19 cellular contexts compared by ENCODE assay signal in genomic region chr13:112703935-112704633, GRCh38. TPM values are rescaled to one million over a fixed set of nuclear protein-coding genes. Genes with fewer than 3 reads are reported as not detected.
DNase-seq lines count a peak whose midpoint lies in the region; ATAC-seq and TF ChIP-seq lines count a peak whose summit lies in the region.
"Had no signal": no experiment of that assay in that cellular context is flagged by ENCODE, and none has a peak within 500 bp of the region (broad histone marks: within the 10 kb centered on the region; RNA-seq: fewer than 3 reads in every experiment).

No MANE protein-coding gene starts in this region.

- H3K27ac Mint-ChIP-seq in H9: peak overlapping the region; percentile 58 to 80 (median 71); a peak in 5 of 7 replicates
- H3K27ac Mint-ChIP-seq in endodermal cell: peak overlapping the region; percentile 82
- H3K27ac Mint-ChIP-seq: activated CD8-positive, alpha-beta memory T cell treated with anti-CD3 and anti-CD28 coated beads, Interleukin-2, amount 10 ng/mL, durations not matched to agents 7 days and 5 days; CD4-positive, alpha-beta T cell had no signal

- H2BK5ac ChIP-seq in H9 (ENCODE audit: insufficient read length, low read length): no peak overlapping the region

- DNase-seq in H9 (no peak), endodermal cell (peak; percentile 58), osteoblast (ENCODE audit: insufficient read length, low spot score, missing footprints) (peak; percentile 32), C1 segment of cervical spinal cord (lab: John Stamatoyannopoulos, UW) (no peak), NCI-H1417 treated with DMSO at 0.1 percent for 48 hours (lab: John Stamatoyannopoulos, UW) (no peak)
- DNase-seq: activated CD8-positive, alpha-beta memory T cell treated with anti-CD3 and anti-CD28 coated beads, Interleukin-2, amount 10 ng/mL, durations not matched to agents 7 days and 5 days; anterior cingulate cortex; GDM1; GM23248; Kasumi-1; mucosa of descending colon; NCI-H187 treated with DMSO at 0.1 percent for 48 hours; NCI-H82; stomach; T-helper 9 cell had no signal

- H2AK5ac ChIP-seq in H9 (ENCODE audit: insufficient read length, low read length): no peak overlapping the region

- no CpG with 5 or more reads among the region's 21 CpGs for WGBS in H9 (ENCODE audit: extremely low coverage, insufficient read length, low lambda C conversion rate)
- WGBS in endodermal cell (ENCODE audit: insufficient coverage in 1 of 2, insufficient read length in 1 of 2), 2 experiments: 87% methylated on average over 15 to 21 of the region's 21 CpGs

- no peak overlapping the region for H4K8ac ChIP-seq in H9 (replicated peaks; ENCODE audit: insufficient read length, low read depth, low read length)

- no peak overlapping the region for H3K4ac ChIP-seq in H9 (ENCODE audit: low read depth, low read length)

- H3K18ac ChIP-seq in H9 (ENCODE audit: insufficient read length, low read depth, low read length): no peak overlapping the region

- H3K56ac ChIP-seq in H9 (ENCODE audit: insufficient read length, low read depth, low read length): no peak overlapping the region

- no peak overlapping the region for H4K91ac ChIP-seq in H9 (ENCODE audit: insufficient read length, low read depth, low read length)

- H3K36me3 Mint-ChIP-seq in H9 (ENCODE audit: insufficient read depth in 1 of 3, low read depth in 3 of 3) (peaks cover 3 to 19% (median 5%) of the 10 kb centered on the region in 3 experiments), endodermal cell (ENCODE audit: low read depth) (peaks cover 23% of the 10 kb centered on the region)
- H3K36me3 Mint-ChIP-seq: activated CD8-positive, alpha-beta memory T cell treated with anti-CD3 and anti-CD28 coated beads, Interleukin-2, amount 10 ng/mL, durations not matched to agents 7 days and 5 days had no signal

- no peak for ATAC-seq in HG03442 (IDR thresholded peaks at IDR 0.05; ENCODE audit: unreplicated experiment)
- no peak for ATAC-seq in GM21825 (IDR thresholded peaks at IDR 0.05; ENCODE audit: unreplicated experiment)
- ATAC-seq: activated CD8-positive, alpha-beta memory T cell treated with anti-CD3 and anti-CD28 coated beads, Interleukin-2, amount 10 ng/mL, durations not matched to agents 7 days and 5 days; mucosa of descending colon had no signal

- H3K27me3 Mint-ChIP-seq in H9 (ENCODE audit: low read depth) (no peaks in the 10 kb centered on the region; the same call in 1 of the 2 replicates), endodermal cell (ENCODE audit: insufficient read depth) (no peaks in the 10 kb centered on the region)
- H3K27me3 Mint-ChIP-seq: activated CD8-positive, alpha-beta memory T cell treated with anti-CD3 and anti-CD28 coated beads, Interleukin-2, amount 10 ng/mL, durations not matched to agents 7 days and 5 days; CD4-positive, alpha-beta T cell had no signal

- peak overlapping the region; percentile 14 to 64 (median 23); a peak in 15 of 22 replicates for H3K9ac ChIP-seq in BLaER1 treated with 17β-estradiol and CSF1 and Interleukin-3, amounts not matched to agents 10 nM and 100 nM
- no peak overlapping the region for H3K9ac ChIP-seq in H9 (ENCODE audit: extremely low read depth, insufficient read length, low read length)
- no peak overlapping the region for H3K9ac ChIP-seq in endodermal cell (ENCODE audit: extremely low read depth, low read length, poor library complexity, severe bottlenecking)
- H3K9ac ChIP-seq: GM23248 had no signal

- H2AFZ ChIP-seq in H9 (ENCODE audit: low read length) (no peak overlapping the region), osteoblast (ENCODE audit: low read length) (no peak overlapping the region)
- H2AFZ ChIP-seq: GM23248 had no signal

- no peak overlapping the region for H2BK15ac ChIP-seq in H9 (ENCODE audit: low read depth, low read length)

- H3K23me2 ChIP-seq in H9 (ENCODE audit: insufficient read length, low read depth, low read length, poor library complexity, severe bottlenecking): no peaks in the 10 kb centered on the region

- peaks cover 18 to 50% (median 36%) of the 10 kb centered on the region in 11 experiments for H3K36me3 ChIP-seq in BLaER1 treated with 17β-estradiol and CSF1 and Interleukin-3, amounts not matched to agents 10 nM and 100 nM
- H3K36me3 ChIP-seq in endodermal cell (ENCODE audit: control insufficient read depth, insufficient read depth, low read length) (no peaks in the 10 kb centered on the region), osteoblast (ENCODE audit: insufficient read depth, low read length) (no peaks in the 10 kb centered on the region)
- H3K36me3 ChIP-seq: stomach had no signal

- H3K4me1 Mint-ChIP-seq in H9: peaks cover 51 to 69% of the 10 kb centered on the region in 2 experiments
- peaks cover 48% of the 10 kb centered on the region for H3K4me1 Mint-ChIP-seq in endodermal cell

- no peak for TF ChIP-seq CTCF in H9 (conservative IDR thresholded peaks at IDR 0.05)
- no peak for TF ChIP-seq CTCF in endodermal cell (conservative IDR thresholded peaks at IDR 0.05)
- TF ChIP-seq CTCF in osteoblast (IDR thresholded peaks at IDR 0.05; ENCODE audit: extremely low read depth, low read depth, low read length): no peak

- no peaks in the 10 kb centered on the region for H3K79me1 ChIP-seq in H9 (ENCODE audit: insufficient read depth, low read depth, low read length, poor library complexity, severe bottlenecking)

- H3K4me3 Mint-ChIP-seq in H9 (peak overlapping the region in 1 of 2 experiments; percentile 47; a peak in 2 of 5 replicates), endodermal cell (peak overlapping the region; percentile 9)
- H3K4me3 Mint-ChIP-seq: activated CD8-positive, alpha-beta memory T cell treated with anti-CD3 and anti-CD28 coated beads, Interleukin-2, amount 10 ng/mL, durations not matched to agents 7 days and 5 days; CD4-positive, alpha-beta T cell had no signal

- peak overlapping the region in 7 of 10 experiments; percentile 2 to 44 (median 14); a peak in 5 of 20 replicates for H3K4me3 ChIP-seq in BLaER1 treated with 17β-estradiol and CSF1 and Interleukin-3, amounts not matched to agents 10 nM and 100 nM
- peak overlapping the region; percentile 37 for H3K4me3 ChIP-seq in endodermal cell (ENCODE audit: low read length)
- no peak overlapping the region for H3K4me3 ChIP-seq in osteoblast (ENCODE audit: insufficient read depth, low read length)
- H3K4me3 ChIP-seq: GM23248, mucosa of descending colon, stomach had no signal

- no peak overlapping the region for H2BK120ac ChIP-seq in H9 (ENCODE audit: low read depth, low read length, poor library complexity, severe bottlenecking)

- no peak overlapping the region for H3K23ac ChIP-seq in H9 (ENCODE audit: insufficient read length, low read depth, low read length)

- H2BK20ac ChIP-seq in H9 (ENCODE audit: low read depth, low read length, poor library complexity, severe bottlenecking): no peak overlapping the region

- H3K79me2 ChIP-seq in H9 (ENCODE audit: insufficient read depth, low read length) (peaks cover 9% of the 10 kb centered on the region; the same call in 1 of the 2 replicates), osteoblast (ENCODE audit: insufficient read depth, low read length) (peaks cover 4% of the 10 kb centered on the region)

- H3K9me3 Mint-ChIP-seq in H9 (no peaks in the 10 kb centered on the region), endodermal cell (no peaks in the 10 kb centered on the region)
- H3K9me3 Mint-ChIP-seq: CD4-positive, alpha-beta T cell had no signal

- peaks cover 59 to 100% (median 96%) of the 10 kb centered on the region in 11 experiments for H4K20me1 ChIP-seq in BLaER1 treated with 17β-estradiol and CSF1 and Interleukin-3, amounts not matched to agents 10 nM and 100 nM
- H4K20me1 ChIP-seq in H9 (ENCODE audit: control insufficient read depth, insufficient read depth, insufficient read length) (no peaks in the 10 kb centered on the region), osteoblast (ENCODE audit: insufficient read depth, low read length) (peaks cover 15% of the 10 kb centered on the region)

- H2BK12ac ChIP-seq in H9 (ENCODE audit: insufficient read length, low read depth, low read length): no peak overlapping the region

- H3T11ph ChIP-seq in H9 (ENCODE audit: low read length): no peak overlapping the region

- H3K4me1 ChIP-seq in BLaER1 treated with 17β-estradiol and CSF1 and Interleukin-3, amounts not matched to agents 10 nM and 100 nM: peaks cover 47 to 68% (median 57%) of the 10 kb centered on the region in 10 experiments
- H3K4me1 ChIP-seq in H9 (ENCODE audit: insufficient read depth, low read length) (peaks cover 17% of the 10 kb centered on the region), endodermal cell (ENCODE audit: control insufficient read depth, insufficient read depth, low read length) (peaks cover 18% of the 10 kb centered on the region), osteoblast (ENCODE audit: insufficient read depth, low read length) (no peaks in the 10 kb centered on the region)

- H4K5ac ChIP-seq in H9 (ENCODE audit: insufficient read length, low read depth, low read length): no peak overlapping the region

- peak overlapping the region; percentile 79 to 95 (median 90) for H3K4me2 ChIP-seq in BLaER1 treated with 17β-estradiol and CSF1 and Interleukin-3, amounts not matched to agents 10 nM and 100 nM
- H3K4me2 ChIP-seq in H9 (ENCODE audit: insufficient read depth, insufficient read length, low read length) (no peak overlapping the region), osteoblast (ENCODE audit: insufficient read depth, low read length) (no peak overlapping the region)

- H3K27me3 ChIP-seq in BLaER1 treated with 17β-estradiol and CSF1 and Interleukin-3, amounts not matched to agents 10 nM and 100 nM: no peaks in the 10 kb centered on the region
- H3K27me3 ChIP-seq in H9 (ENCODE audit: insufficient read depth, low read length) (no peaks in the 10 kb centered on the region), endodermal cell (ENCODE audit: control insufficient read depth, insufficient read depth, low read length, poor library complexity, severe bottlenecking) (no peaks in the 10 kb centered on the region), osteoblast (ENCODE audit: insufficient read depth, low read length) (no peaks in the 10 kb centered on the region)
- H3K27me3 ChIP-seq: stomach had no signal

- no peak overlapping the region for H3K14ac ChIP-seq in H9 (ENCODE audit: insufficient read depth, low read length)

- H3K27ac ChIP-seq in BLaER1 treated with 17β-estradiol and CSF1 and Interleukin-3, amounts not matched to agents 10 nM and 100 nM: peak overlapping the region in 9 of 11 experiments; percentile 25 to 68 (median 60); a peak in 16 of 22 replicates
- H3K27ac ChIP-seq in H9 (ENCODE audit: insufficient read length, low read depth, low read length) (no peak overlapping the region), endodermal cell (ENCODE audit: low read depth, low read length) (no peak overlapping the region), osteoblast (ENCODE audit: low read depth, low read length) (no peak overlapping the region)
- H3K27ac ChIP-seq: GM23248 had no signal

- peaks cover 0 to 5% (median 0%) of the 10 kb centered on the region in 11 experiments; a peak in 2 of 22 replicates for H3K9me3 ChIP-seq in BLaER1 treated with 17β-estradiol and CSF1 and Interleukin-3, amounts not matched to agents 10 nM and 100 nM (replicated peaks in 1 of 11)
- no peaks in the 10 kb centered on the region for H3K9me3 ChIP-seq in H9 (ENCODE audit: control insufficient read depth, low read depth, low read length)
- H3K9me3 ChIP-seq in endodermal cell (ENCODE audit: control insufficient read depth, low read length): no peaks in the 10 kb centered on the region
- H3K9me3 ChIP-seq in osteoblast (ENCODE audit: low read depth, low read length): no peaks in the 10 kb centered on the region
- H3K9me3 ChIP-seq: mucosa of descending colon, stomach had no signal

RNA-seq across cellular contexts. Expression of gene ATP11A, which starts 14.2 kb away (rescaled TPM):
- total RNA-seq in H9 (2021) (61.6 and 65.3 TPM in 2 replicates), endodermal cell (100 to 1,000 TPM; 122 to 140 TPM), osteoblast (7.6 and 7.7 TPM in 2 replicates)
- 32.6 TPM for polyA plus RNA-seq in endodermal cell (2013, experiment 1 of 2)
- polyA plus RNA-seq in endodermal cell (2013, experiment 2 of 2): 30.0 TPM

Comparison
In these comparisons a context has a peak if more than half of its experiments do, and no peak if none do; other contexts are left out.
1. H3K27ac ChIP-seq: peak in BLaER1 treated with 17β-estradiol and CSF1 and Interleukin-3, amounts not matched to agents 10 nM and 100 nM (9 of 11); none in H9 (single experiment), endodermal cell (single experiment) and osteoblast (single experiment).
2. H3K4me2 ChIP-seq: peak in BLaER1 treated with 17β-estradiol and CSF1 and Interleukin-3, amounts not matched to agents 10 nM and 100 nM (11 of 11); none in H9 (single experiment) and osteoblast (single experiment).
3. H3K9ac ChIP-seq: peak in BLaER1 treated with 17β-estradiol and CSF1 and Interleukin-3, amounts not matched to agents 10 nM and 100 nM (11 of 11); none in H9 (single experiment) and endodermal cell (single experiment).
4. DNase-seq: peak in endodermal cell (single experiment) and osteoblast (single experiment); none in H9 (single experiment), C1 segment of cervical spinal cord (0 of 14) and NCI-H1417 treated with DMSO at 0.1 percent for 48 hours (single experiment).